8 cellular contexts compared by ENCODE assay signal in genomic region chr7:80721880-80722595, GRCh38.
DNase-seq lines count a peak whose midpoint lies in the region; ATAC-seq and TF ChIP-seq lines count a peak whose summit lies in the region.

No MANE protein-coding gene starts in this region.

- H3K9me3 ChIP-seq in AG04450 (ENCODE audit: control insufficient read depth, insufficient read depth, low read length) = no peaks in the 10 kb centered on the region

- H3K4me1 Mint-ChIP-seq in natural killer cell treated with Interleukin-12 subunit alpha and Interleukin-12 subunit beta and Interleukin-15 and Interleukin-18, amount 100 ng/mL, for 72 hours (ENCODE audit: low read depth in 2 of 2) = no peaks in the 10 kb centered on the region
- no peaks in the 10 kb centered on the region for H3K4me1 Mint-ChIP-seq in activated T-helper 1 cell treated with anti-CD3 and anti-CD28 coated beads, Interleukin-12 subunit alpha, Interleukin-12 subunit beta, Interleukin-2, Interleukin-4 antibody, amounts not matched to agents 30 ng/mL and 10 ng/mL and 1 ng/mL, durations not matched to agents 14 hours and 24 hours and 36 hours (ENCODE audit: low read depth)

- H3K27me3 Mint-ChIP-seq in natural killer cell treated with Interleukin-12 subunit alpha and Interleukin-12 subunit beta and Interleukin-15 and Interleukin-18, amount 100 ng/mL, for 72 hours = no peaks in the 10 kb centered on the region
- H3K27me3 Mint-ChIP-seq in activated T-helper 1 cell treated with anti-CD3 and anti-CD28 coated beads, Interleukin-12 subunit alpha, Interleukin-12 subunit beta, Interleukin-2, Interleukin-4 antibody, amounts not matched to agents 30 ng/mL and 10 ng/mL and 1 ng/mL, durations not matched to agents 14 hours and 24 hours and 36 hours (ENCODE audit: insufficient read depth) = no peaks in the 10 kb centered on the region

- peak overlapping the region; percentile 95 for H3K27ac ChIP-seq in AG04450 (ENCODE audit: low read depth, low read length)
- H3K27ac ChIP-seq in dorsolateral prefrontal cortex = peak overlapping the region in 41 of 59 donors; percentile 8 to 85 (median 63)

- intact Hi-C loops in dorsolateral prefrontal cortex (cut with DNase I) = no loop called here
- intact Hi-C loops in activated T-helper 1 cell treated with anti-CD3 and anti-CD28 coated beads, Interleukin-12 subunit alpha, Interleukin-12 subunit beta, Interleukin-2, Interleukin-4 antibody, amounts not matched to agents 30 ng/mL and 10 ng/mL and 1 ng/mL, durations not matched to agents 14 hours and 24 hours and 36 hours (cut with micrococcal nuclease) = no loop called here

- DNase-seq in AG04450 (ENCODE audit: low read depth, low spot score) = no peak
- DNase-seq in MV-4-11 (lab: John Stamatoyannopoulos, UW) = peak; percentile 88
- peak in 2 of 10 donors; percentile 44 to 46 for DNase-seq in dorsolateral prefrontal cortex
- peak; percentile 51 for DNase-seq in middle frontal gyrus (ENCODE audit: extremely low spot score, low spot score)
- no peak for DNase-seq in natural killer cell treated with Interleukin-12 subunit alpha and Interleukin-12 subunit beta and Interleukin-15 and Interleukin-18, amount 100 ng/mL, for 72 hours (ENCODE audit: low spot score)
- DNase-seq in NK-92 treated with Interleukin-12 subunit alpha and Interleukin-12 subunit beta, amount 100 ng/mL, for 24 hours (lab: John Stamatoyannopoulos, UW) = no peak
- DNase-seq in NCI-H146 treated with DMSO at 0.1 percent for 48 hours (lab: John Stamatoyannopoulos, UW; ENCODE audit: unreplicated experiment) = no peak
- no peak for DNase-seq in activated T-helper 1 cell treated with anti-CD3 and anti-CD28 coated beads, Interleukin-12 subunit alpha, Interleukin-12 subunit beta, Interleukin-2, Interleukin-4 antibody, amounts not matched to agents 30 ng/mL and 10 ng/mL and 1 ng/mL, durations not matched to agents 14 hours and 24 hours and 36 hours (ENCODE audit: low spot score)

- H3K27me3 ChIP-seq in AG04450 (ENCODE audit: control insufficient read depth, insufficient read depth, low read length) = no peaks in the 10 kb centered on the region
- H3K27me3 ChIP-seq in dorsolateral prefrontal cortex = no peaks in the 10 kb centered on the region

- peaks cover 3% of the 10 kb centered on the region for H3K9me3 Mint-ChIP-seq in natural killer cell treated with Interleukin-12 subunit alpha and Interleukin-12 subunit beta and Interleukin-15 and Interleukin-18, amount 100 ng/mL, for 72 hours
- H3K9me3 Mint-ChIP-seq in activated T-helper 1 cell treated with anti-CD3 and anti-CD28 coated beads, Interleukin-12 subunit alpha, Interleukin-12 subunit beta, Interleukin-2, Interleukin-4 antibody, amounts not matched to agents 30 ng/mL and 10 ng/mL and 1 ng/mL, durations not matched to agents 14 hours and 24 hours and 36 hours = no peaks in the 10 kb centered on the region

- H3K4me3 ChIP-seq in AG04450 (ENCODE audit: low read depth, low read length) (no peak overlapping the region), dorsolateral prefrontal cortex (no peak overlapping the region)

- CTCF ChIA-PET in AG04450 (lab: Charles Lee) = no interaction called here

- no peak overlapping the region for H3K27ac Mint-ChIP-seq in natural killer cell treated with Interleukin-12 subunit alpha and Interleukin-12 subunit beta and Interleukin-15 and Interleukin-18, amount 100 ng/mL, for 72 hours
- H3K27ac Mint-ChIP-seq in activated T-helper 1 cell treated with anti-CD3 and anti-CD28 coated beads, Interleukin-12 subunit alpha, Interleukin-12 subunit beta, Interleukin-2, Interleukin-4 antibody, amounts not matched to agents 30 ng/mL and 10 ng/mL and 1 ng/mL, durations not matched to agents 14 hours and 24 hours and 36 hours = no peak overlapping the region

- ATAC-seq in natural killer cell treated with Interleukin-12 subunit alpha and Interleukin-12 subunit beta and Interleukin-15 and Interleukin-18, amount 100 ng/mL, for 72 hours = no peak

- POLR2A ChIA-PET in AG04450 (lab: Yijun Ruan, JAX) = interaction anchor here (0.6 to 2.5 kb wide), 7 partner anchors 19 to 441 kb away, joined by 3 to 10 read pairs (median 4); no protein-coding TSS in a partner anchor

- no peak overlapping the region for H3K4me3 Mint-ChIP-seq in natural killer cell treated with Interleukin-12 subunit alpha and Interleukin-12 subunit beta and Interleukin-15 and Interleukin-18, amount 100 ng/mL, for 72 hours
- no peak overlapping the region for H3K4me3 Mint-ChIP-seq in activated T-helper 1 cell treated with anti-CD3 and anti-CD28 coated beads, Interleukin-12 subunit alpha, Interleukin-12 subunit beta, Interleukin-2, Interleukin-4 antibody, amounts not matched to agents 30 ng/mL and 10 ng/mL and 1 ng/mL, durations not matched to agents 14 hours and 24 hours and 36 hours

- TF ChIP-seq CTCF in AG04450 (IDR thresholded peaks at IDR 0.05; ENCODE audit: low read depth, low read length) (no peak), dorsolateral prefrontal cortex (IDR thresholded peaks at IDR 0.05 in 54 of 56, conservative IDR thresholded peaks at IDR 0.05 in 2 of 56; ENCODE audit: low read depth in 1 of 56, partially characterized antibody in 56 of 56) (no peak)

- H3K36me3 Mint-ChIP-seq in natural killer cell treated with Interleukin-12 subunit alpha and Interleukin-12 subunit beta and Interleukin-15 and Interleukin-18, amount 100 ng/mL, for 72 hours = no peaks in the 10 kb centered on the region
- H3K36me3 Mint-ChIP-seq in activated T-helper 1 cell treated with anti-CD3 and anti-CD28 coated beads, Interleukin-12 subunit alpha, Interleukin-12 subunit beta, Interleukin-2, Interleukin-4 antibody, amounts not matched to agents 30 ng/mL and 10 ng/mL and 1 ng/mL, durations not matched to agents 14 hours and 24 hours and 36 hours (ENCODE audit: low read depth) = no peaks in the 10 kb centered on the region

Comparison
In these comparisons a context has a peak if more than half of its experiments do, and no peak if none do; other contexts are left out.
1. DNase-seq: peak in MV-4-11 (single experiment) and middle frontal gyrus (single experiment); none in AG04450 (single experiment), natural killer cell treated with Interleukin-12 subunit alpha and Interleukin-12 subunit beta and Interleukin-15 and Interleukin-18, amount 100 ng/mL, for 72 hours (single experiment), NK-92 treated with Interleukin-12 subunit alpha and Interleukin-12 subunit beta, amount 100 ng/mL, for 24 hours (single experiment), NCI-H146 treated with DMSO at 0.1 percent for 48 hours (single experiment) and activated T-helper 1 cell treated with anti-CD3 and anti-CD28 coated beads, Interleukin-12 subunit alpha, Interleukin-12 subunit beta, Interleukin-2, Interleukin-4 antibody, amounts not matched to agents 30 ng/mL and 10 ng/mL and 1 ng/mL, durations not matched to agents 14 hours and 24 hours and 36 hours (single experiment).